Comparison of ENCODE assay signal across 28 cellular contexts in the genomic region with DNA sequence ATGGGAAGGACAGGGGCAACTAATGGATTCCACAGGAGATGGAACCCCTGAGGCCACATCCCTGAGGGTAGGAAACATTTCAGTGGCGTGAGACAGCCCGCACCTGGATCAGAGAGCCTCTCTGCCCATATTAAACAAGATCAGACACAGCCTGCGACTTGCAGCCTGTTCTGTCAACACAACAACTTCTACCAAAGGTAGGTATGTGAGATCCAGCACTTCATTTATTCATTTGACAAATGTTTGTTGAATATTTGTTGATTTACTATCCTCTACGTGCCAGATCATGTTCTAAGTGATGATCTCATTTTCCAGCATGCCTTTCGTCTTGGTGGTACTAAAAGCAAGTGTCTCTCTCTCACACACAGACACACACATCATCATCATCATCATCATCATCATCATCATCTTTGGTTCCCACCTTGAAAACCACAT. TPM values are rescaled to one million over a fixed set of nuclear protein-coding genes. Genes with fewer than 3 reads are reported as not detected.
DNase-seq lines count a peak whose midpoint lies in the region; ATAC-seq and TF ChIP-seq lines count a peak whose summit lies in the region.
"Had no signal": no experiment of that assay in that cellular context is flagged by ENCODE, and none has a peak within 500 bp of the region (broad histone marks: within the 10 kb centered on the region; RNA-seq: fewer than 3 reads in every experiment).

No MANE protein-coding gene starts in this region.

- peak overlapping the region; percentile 93 for H3K27ac Mint-ChIP-seq in MCF 10A (ENCODE audit: low read depth, unreplicated experiment)
- H3K27ac Mint-ChIP-seq in activated CD4-positive, alpha-beta memory T cell treated with anti-CD3 and anti-CD28 coated beads, Interleukin-2, amount 10 ng/mL, durations not matched to agents 7 days and 5 days, result no peak overlapping the region
- no peak overlapping the region for H3K27ac Mint-ChIP-seq in stimulated activated naive B cell treated with anti-CD40 and anti-IgM and Interleukin-4, amounts not matched to agents 10 μg/mL and 1 μg/mL and 100 μg/mL, for 72 hours
- H3K27ac Mint-ChIP-seq: activated CD4-positive, alpha-beta T cell treated with anti-CD3 and anti-CD28 coated beads for 36 hours; stimulated activated naive CD8-positive, alpha-beta T cell treated with anti-CD3 and anti-CD28 coated beads, Interleukin-15, Interleukin-2, amounts not matched to agents 100 ng/mL and 50 ng/mL, for 24 hours had no signal

- POLR2A ChIA-PET in MCF 10A (lab: Yijun Ruan, JAX), result no interaction called here
- POLR2A ChIA-PET in activated CD4-positive, alpha-beta memory T cell treated with anti-CD3 and anti-CD28 coated beads, Interleukin-2, amount 10 ng/mL, durations not matched to agents 7 days and 5 days (lab: Charles Lee), result no interaction called here

- no peak overlapping the region for H2AFZ ChIP-seq in hepatocyte

- H3K9me3 ChIP-seq in breast epithelium (no peaks in the 10 kb centered on the region), body of pancreas (no peaks in the 10 kb centered on the region), hepatocyte (ENCODE audit: low read depth) (no peaks in the 10 kb centered on the region), right atrium auricular region (no peaks in the 10 kb centered on the region)
- H3K9me3 ChIP-seq: heart right ventricle, prostate gland, SJCRH30, vagina had no signal

- H4K20me1 ChIP-seq in hepatocyte (ENCODE audit: insufficient read depth, poor library complexity, severe bottlenecking), result no peaks in the 10 kb centered on the region

- no peak for ATAC-seq in body of pancreas
- no peak for ATAC-seq in stimulated activated naive B cell treated with anti-CD40 and anti-IgM and Interleukin-4, amounts not matched to agents 10 μg/mL and 1 μg/mL and 100 μg/mL, for 72 hours (replicated peaks)
- ATAC-seq: activated CD4-positive, alpha-beta T cell treated with anti-CD3 and anti-CD28 coated beads for 36 hours; HCT116; heart right ventricle; left cardiac atrium; T-cell had no signal

- no peaks in the 10 kb centered on the region for H3K36me3 Mint-ChIP-seq in MCF 10A (ENCODE audit: insufficient read depth, unreplicated experiment)
- no peaks in the 10 kb centered on the region for H3K36me3 Mint-ChIP-seq in activated CD4-positive, alpha-beta memory T cell treated with anti-CD3 and anti-CD28 coated beads, Interleukin-2, amount 10 ng/mL, durations not matched to agents 7 days and 5 days (ENCODE audit: low read depth)
- H3K36me3 Mint-ChIP-seq in stimulated activated naive B cell treated with anti-CD40 and anti-IgM and Interleukin-4, amounts not matched to agents 10 μg/mL and 1 μg/mL and 100 μg/mL, for 72 hours, result no peaks in the 10 kb centered on the region
- H3K36me3 Mint-ChIP-seq: T-cell had no signal

- H3K4me3 ChIP-seq in breast epithelium, result no peak overlapping the region
- H3K4me3 ChIP-seq in body of pancreas, result no peak overlapping the region
- no peak overlapping the region for H3K4me3 ChIP-seq in hepatocyte
- H3K4me3 ChIP-seq in right atrium auricular region, result no peak overlapping the region
- H3K4me3 ChIP-seq: heart right ventricle, prostate gland, SJCRH30, vagina had no signal

- H3K27me3 ChIP-seq in breast epithelium (no peaks in the 10 kb centered on the region), body of pancreas (no peaks in the 10 kb centered on the region), hepatocyte (no peaks in the 10 kb centered on the region), right atrium auricular region (no peaks in the 10 kb centered on the region)
- H3K27me3 ChIP-seq: heart right ventricle, SJCRH30, vagina had no signal

- TF ChIP-seq CTCF in MCF 10A (IDR thresholded peaks at IDR 0.05; ENCODE audit: unreplicated experiment) (no peak), breast epithelium (IDR thresholded peaks at IDR 0.05) (no peak), body of pancreas (IDR thresholded peaks at IDR 0.05) (no peak), hepatocyte (IDR thresholded peaks at IDR 0.05; ENCODE audit: poor library complexity) (no peak), right atrium auricular region (IDR thresholded peaks at IDR 0.05) (no peak)

- intact Hi-C loops in MCF 10A (cut with micrococcal nuclease), result no loop called here
- intact Hi-C loops in breast epithelium (cut with DNase I; ENCODE audit: low total_unique reads), result no loop called here
- intact Hi-C loops in body of pancreas (cut with DNase I), result no loop called here

- no peaks in the 10 kb centered on the region for H3K9me2 ChIP-seq in hepatocyte (replicated peaks; ENCODE audit: insufficient read depth)

- no peak for TF ChIP-seq POLR2A in breast epithelium (IDR thresholded peaks at IDR 0.05)
- no peak for TF ChIP-seq POLR2A in body of pancreas (IDR thresholded peaks at IDR 0.05)

- peaks cover 49% of the 10 kb centered on the region for H3K4me1 Mint-ChIP-seq in MCF 10A (ENCODE audit: insufficient read depth, unreplicated experiment)
- H3K4me1 Mint-ChIP-seq in activated CD4-positive, alpha-beta memory T cell treated with anti-CD3 and anti-CD28 coated beads, Interleukin-2, amount 10 ng/mL, durations not matched to agents 7 days and 5 days, result peaks cover 37% of the 10 kb centered on the region
- H3K4me1 Mint-ChIP-seq in stimulated activated naive B cell treated with anti-CD40 and anti-IgM and Interleukin-4, amounts not matched to agents 10 μg/mL and 1 μg/mL and 100 μg/mL, for 72 hours, result peaks cover 7 to 25% of the 10 kb centered on the region in 2 donors

- WGBS in body of pancreas, 2 donors, result 69 to 73% methylated on average over 5 of the region's 5 CpGs
- 82% methylated on average over 5 of the region's 5 CpGs for WGBS in hepatocyte (ENCODE audit: low lambda C conversion rate, missing lambda C conversion rate)

- H3K36me3 ChIP-seq in breast epithelium, result no peaks in the 10 kb centered on the region
- H3K36me3 ChIP-seq in body of pancreas (replicated peaks in 1 of 2; ENCODE audit: insufficient read depth in 1 of 2, low read depth in 2 of 2), result no peaks in the 10 kb centered on the region
- H3K36me3 ChIP-seq in hepatocyte (replicated peaks; ENCODE audit: insufficient read depth, low read depth), result no peaks in the 10 kb centered on the region
- H3K36me3 ChIP-seq in right atrium auricular region, result no peaks in the 10 kb centered on the region
- H3K36me3 ChIP-seq: heart right ventricle, prostate gland, SJCRH30, vagina had no signal

- H3K27ac ChIP-seq in breast epithelium (no peak overlapping the region), body of pancreas (peak overlapping the region in 3 of 4 donors; percentile 67 to 84 (median 71)), hepatocyte (peak overlapping the region; percentile 96), right atrium auricular region (no peak overlapping the region)
- H3K27ac ChIP-seq: heart right ventricle, KMS-11, prostate gland, SJCRH30 had no signal

- no peak overlapping the region for H3K4me2 ChIP-seq in hepatocyte
- H3K4me2 ChIP-seq: KMS-11 had no signal

- no peaks in the 10 kb centered on the region for H3K79me2 ChIP-seq in hepatocyte

- H3K4me1 ChIP-seq in breast epithelium (no peaks in the 10 kb centered on the region), body of pancreas (peaks cover 50% of the 10 kb centered on the region), hepatocyte (ENCODE audit: insufficient read depth) (peaks cover 38% of the 10 kb centered on the region), right atrium auricular region (peaks cover 0 to 8% of the 10 kb centered on the region in 2 donors)
- H3K4me1 ChIP-seq: prostate gland, SJCRH30 had no signal

- no TSS peak for BruUV-seq in MCF 10A (replicated peaks; lab: Mats Ljungman, UMichigan)

- peak; percentile 16 for DNase-seq in MCF 10A (ENCODE audit: unreplicated experiment)
- no peak for DNase-seq in breast epithelium (ENCODE audit: low spot score in 2 of 2)
- no peak for DNase-seq in body of pancreas
- DNase-seq in hepatocyte (ENCODE audit: low spot score), result no peak
- DNase-seq in activated CD4-positive, alpha-beta memory T cell treated with anti-CD3 and anti-CD28 coated beads, Interleukin-2, amount 10 ng/mL, durations not matched to agents 7 days and 5 days, result no peak
- DNase-seq in right atrium auricular region (ENCODE audit: low spot score), result no peak
- DNase-seq in NCI-H2196 (lab: John Stamatoyannopoulos, UW; ENCODE audit: unreplicated experiment), result no peak
- DNase-seq in stimulated activated naive B cell treated with anti-CD40 and anti-IgM and Interleukin-4, amounts not matched to agents 10 μg/mL and 1 μg/mL and 100 μg/mL, for 72 hours, result no peak
- DNase-seq: activated CD4-positive, alpha-beta T cell treated with anti-CD3 and anti-CD28 coated beads for 36 hours; activated CD8-positive, alpha-beta memory T cell treated with anti-CD3 and anti-CD28 coated beads for 24 hours; activated gamma-delta T cell treated with Interleukin-2 at 50 U/mL for 16 hours; activated T-cell treated with anti-CD3 and anti-CD28 coated beads, Interleukin-2, amount 50 U/mL, for 1 hour; DMS79; foreskin fibroblast; heart right ventricle; left cardiac atrium; NCI-H1436; NCI-H2107; NCI-H446; NCI-H774; SJCRH30; T-cell had no signal

- CTCF ChIA-PET in MCF 10A (lab: Yijun Ruan, JAX), result no interaction called here
- CTCF ChIA-PET in activated CD4-positive, alpha-beta memory T cell treated with anti-CD3 and anti-CD28 coated beads, Interleukin-2, amount 10 ng/mL, durations not matched to agents 7 days and 5 days (lab: Charles Lee), result no interaction called here

- H3K27me3 Mint-ChIP-seq in MCF 10A (ENCODE audit: insufficient read depth, unreplicated experiment), result no peaks in the 10 kb centered on the region
- peaks cover 14% of the 10 kb centered on the region for H3K27me3 Mint-ChIP-seq in activated CD4-positive, alpha-beta memory T cell treated with anti-CD3 and anti-CD28 coated beads, Interleukin-2, amount 10 ng/mL, durations not matched to agents 7 days and 5 days
- H3K27me3 Mint-ChIP-seq in stimulated activated naive B cell treated with anti-CD40 and anti-IgM and Interleukin-4, amounts not matched to agents 10 μg/mL and 1 μg/mL and 100 μg/mL, for 72 hours, result peaks cover 4 to 6% of the 10 kb centered on the region in 2 donors
- H3K27me3 Mint-ChIP-seq: activated CD4-positive, alpha-beta T cell treated with anti-CD3 and anti-CD28 coated beads for 36 hours; stimulated activated naive CD8-positive, alpha-beta T cell treated with anti-CD3 and anti-CD28 coated beads, Interleukin-15, Interleukin-2, amounts not matched to agents 100 ng/mL and 50 ng/mL, for 24 hours had no signal

- H3K4me3 Mint-ChIP-seq in MCF 10A (ENCODE audit: unreplicated experiment), result no peak overlapping the region
- H3K4me3 Mint-ChIP-seq in activated CD4-positive, alpha-beta memory T cell treated with anti-CD3 and anti-CD28 coated beads, Interleukin-2, amount 10 ng/mL, durations not matched to agents 7 days and 5 days, result no peak overlapping the region
- H3K4me3 Mint-ChIP-seq in stimulated activated naive B cell treated with anti-CD40 and anti-IgM and Interleukin-4, amounts not matched to agents 10 μg/mL and 1 μg/mL and 100 μg/mL, for 72 hours, result no peak overlapping the region
- H3K4me3 Mint-ChIP-seq: activated CD4-positive, alpha-beta T cell treated with anti-CD3 and anti-CD28 coated beads for 36 hours; neural crest cell; stimulated activated naive CD8-positive, alpha-beta T cell treated with anti-CD3 and anti-CD28 coated beads, Interleukin-15, Interleukin-2, amounts not matched to agents 100 ng/mL and 50 ng/mL, for 24 hours; T-cell had no signal

- H3K9me3 Mint-ChIP-seq in MCF 10A (ENCODE audit: unreplicated experiment), result no peaks in the 10 kb centered on the region
- H3K9me3 Mint-ChIP-seq in activated CD4-positive, alpha-beta memory T cell treated with anti-CD3 and anti-CD28 coated beads, Interleukin-2, amount 10 ng/mL, durations not matched to agents 7 days and 5 days, result no peaks in the 10 kb centered on the region
- no peaks in the 10 kb centered on the region for H3K9me3 Mint-ChIP-seq in stimulated activated naive B cell treated with anti-CD40 and anti-IgM and Interleukin-4, amounts not matched to agents 10 μg/mL and 1 μg/mL and 100 μg/mL, for 72 hours
- H3K9me3 Mint-ChIP-seq: neural crest cell; stimulated activated naive CD8-positive, alpha-beta T cell treated with anti-CD3 and anti-CD28 coated beads, Interleukin-15, Interleukin-2, amounts not matched to agents 100 ng/mL and 50 ng/mL, for 24 hours; T-cell had no signal

RNA-seq across cellular contexts. Expression of a gene that starts 43.2 kb away (rescaled TPM):
- total RNA-seq in MCF 10A (2022), result 112 and 121 TPM in 2 replicates
- total RNA-seq in breast epithelium, result 10 to 100 TPM; 10.1 to 26.5 (median 11.4) TPM
- total RNA-seq in body of pancreas, result 1 to 10 TPM; 3.1 to 4.0 TPM
- total RNA-seq in hepatocyte, result 1.7 and 3.0 TPM in 2 replicates
- polyA plus RNA-seq in hepatocyte, result 1.8 and 2.0 TPM in 2 replicates
- 1 to 10 TPM; 2.4 to 3.4 TPM for total RNA-seq in activated CD4-positive, alpha-beta memory T cell treated with anti-CD3 and anti-CD28 coated beads, Interleukin-2, amount 10 ng/mL, durations not matched to agents 7 days and 5 days
- 10 to 100 TPM in 1 of 2 donors, 1 to 10 TPM in 1; 7.1 to 10.6 TPM for total RNA-seq in right atrium auricular region

Comparison
In these comparisons a context has a peak if more than half of its experiments do, and no peak if none do; other contexts are left out.
1. H3K27ac ChIP-seq: peak in body of pancreas (3 of 4) and hepatocyte (single experiment); none in breast epithelium (0 of 2) and right atrium auricular region (0 of 2).